8 cellular contexts compared by ENCODE assay signal in the genomic region with DNA sequence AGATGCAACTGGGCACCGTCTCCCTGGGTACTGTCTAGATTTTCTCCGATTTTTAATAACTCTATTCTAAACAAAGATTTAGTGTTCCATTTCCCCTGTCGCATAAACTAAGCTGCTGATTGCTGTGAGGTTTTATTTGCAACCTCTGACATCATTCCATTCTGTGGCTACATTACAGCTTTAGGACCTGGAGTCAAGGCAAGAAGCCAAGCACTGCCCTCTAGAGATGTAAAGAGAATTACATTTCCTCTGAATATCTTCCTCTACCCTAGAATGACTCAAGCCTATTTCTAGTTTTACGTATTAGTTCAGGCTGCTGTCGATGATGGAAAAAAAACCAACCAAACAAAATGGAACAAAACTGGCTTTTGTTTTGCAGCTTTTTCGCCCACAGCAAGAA.
DNase-seq lines count a peak whose midpoint lies in the region; ATAC-seq and TF ChIP-seq lines count a peak whose summit lies in the region.

No MANE protein-coding gene starts in this region.

- no peaks in the 10 kb centered on the region for H3K9me3 ChIP-seq in SJCRH30 (replicated peaks)
- no peaks in the 10 kb centered on the region for H3K9me3 ChIP-seq in right cardiac atrium (ENCODE audit: control insufficient read depth, low read length)

- H3K4me1 ChIP-seq in KMS-11 (ENCODE audit: low read depth, poor library complexity, severe bottlenecking) (no peaks in the 10 kb centered on the region), SJCRH30 (no peaks in the 10 kb centered on the region), right cardiac atrium (ENCODE audit: control insufficient read depth, insufficient read depth, low read length) (no peaks in the 10 kb centered on the region)

- H3K4me2 ChIP-seq in KMS-11 = no peak overlapping the region

- H4K20me1 ChIP-seq in KMS-11 (ENCODE audit: insufficient read depth) = no peaks in the 10 kb centered on the region

- no peaks in the 10 kb centered on the region for H3K36me3 ChIP-seq in KMS-11 (ENCODE audit: insufficient read depth)
- H3K36me3 ChIP-seq in SJCRH30 = no peaks in the 10 kb centered on the region

- H3K4me3 ChIP-seq in KMS-11 (IDR thresholded peaks at IDR 0.05; ENCODE audit: insufficient read depth, low read depth, low read length) (no peak overlapping the region), SJCRH30 (no peak overlapping the region), retinal pigment epithelial cell (ENCODE audit: low read length) (no peak overlapping the region), right cardiac atrium (ENCODE audit: low read length) (no peak overlapping the region)

- H3K27ac ChIP-seq in KMS-11 = no peak overlapping the region
- no peak overlapping the region for H3K27ac ChIP-seq in SJCRH30
- no peak overlapping the region for H3K27ac ChIP-seq in right cardiac atrium (ENCODE audit: low read length)

- no peaks in the 10 kb centered on the region for H3K79me2 ChIP-seq in KMS-11 (ENCODE audit: insufficient read depth, low read depth)

- no peak for ATAC-seq in right cardiac atrium

- H3K9ac ChIP-seq in KMS-11 = no peak overlapping the region

- H2AFZ ChIP-seq in KMS-11 (ENCODE audit: low read depth) = no peak overlapping the region

- WGBS in right cardiac atrium = 56% methylated on average over 6 of the region's 6 CpGs

- intact Hi-C loops in right cardiac atrium (cut with DNase I) = no loop called here

- DNase-seq in NCI-H345 (lab: John Stamatoyannopoulos, UW) (peak; percentile 35), NCI-H345 treated with DMSO at 0.1 percent for 48 hours (lab: John Stamatoyannopoulos, UW; ENCODE audit: unreplicated experiment) (no peak), SJCRH30 (peak; percentile 48 to 73), retinal pigment epithelial cell (ENCODE audit: low read depth) (no peak), activated gamma-delta T cell treated with Interleukin-2 at 50 U/mL for 16 hours (no peak), NCI-H1417 treated with DMSO at 0.1 percent for 48 hours (lab: John Stamatoyannopoulos, UW) (no peak), right cardiac atrium (no peak)

- 0 out of 2 replicates have a peak, but pooled peaks have one; percentile 28 for TF ChIP-seq CTCF in KMS-11 (conservative IDR thresholded peaks at IDR 0.05; ENCODE audit: low read depth, low read length)
- peak; percentile 46 for TF ChIP-seq CTCF in retinal pigment epithelial cell (conservative IDR thresholded peaks at IDR 0.05; ENCODE audit: low read depth, low read length)

- H3K27me3 ChIP-seq in KMS-11 (ENCODE audit: insufficient read depth, low read depth) = no peaks in the 10 kb centered on the region
- H3K27me3 ChIP-seq in SJCRH30 = no peaks in the 10 kb centered on the region
- no peaks in the 10 kb centered on the region for H3K27me3 ChIP-seq in right cardiac atrium (ENCODE audit: control insufficient read depth, insufficient read depth)

Comparison
In these comparisons a context has a peak if more than half of its experiments do, and no peak if none do; other contexts are left out.
1. DNase-seq: peak in NCI-H345 (single experiment) and SJCRH30 (2 of 2); none in NCI-H345 treated with DMSO at 0.1 percent for 48 hours (single experiment), retinal pigment epithelial cell (single experiment), activated gamma-delta T cell treated with Interleukin-2 at 50 U/mL for 16 hours (single experiment), NCI-H1417 treated with DMSO at 0.1 percent for 48 hours (single experiment) and right cardiac atrium (0 of 3).